Comparison of ENCODE assay signal across 1 cellular context in genomic region chr10:132096223-132096622, GRCh38.
TF ChIP-seq lines count a peak whose summit lies in the region.

No MANE protein-coding gene starts in this region.

TF ChIP-seq in SK-N-SH, 30 proteins besides CTCF, POLR2A, EP300 and RAD21 (continued from another document):
- no peak for TF ChIP-seq PBX3 (IDR thresholded peaks at IDR 0.05)
- no peak for TF ChIP-seq TAF1 (IDR thresholded peaks at IDR 0.05; ENCODE audit: borderline replicate concordance, low read depth, low read length)
